In the genomic region with DNA sequence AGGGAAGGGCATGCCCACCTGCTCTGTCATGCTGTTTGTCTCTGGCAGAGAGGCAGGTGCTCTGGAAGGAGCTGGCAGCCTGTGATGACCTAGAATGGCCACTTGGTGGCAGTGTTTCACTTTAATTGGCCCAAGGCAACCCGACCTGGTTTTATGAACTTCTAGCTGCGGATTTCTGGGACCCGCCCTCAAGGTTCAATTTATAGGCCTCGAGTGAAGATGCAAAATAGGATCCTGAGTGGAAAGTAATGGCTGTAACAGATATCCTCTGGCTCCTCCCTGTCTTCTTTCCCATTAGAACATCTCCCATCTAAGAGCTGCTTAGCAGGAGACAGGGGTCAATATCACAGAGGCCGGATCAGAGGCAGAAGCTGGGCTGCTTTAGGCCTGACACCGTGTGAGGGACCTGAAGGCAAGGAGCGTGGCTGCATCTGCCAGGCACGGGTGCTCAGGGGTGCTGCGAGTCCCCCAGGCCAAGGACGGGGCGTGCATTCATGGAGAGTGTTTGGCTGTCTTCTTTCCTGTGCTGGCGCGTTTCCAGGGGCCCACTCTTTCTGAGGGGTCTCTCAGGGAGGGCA, we compare ENCODE assay signal across 1 cellular context.
TF ChIP-seq lines count a peak whose summit lies in the region.

No MANE protein-coding gene starts in this region.

TF ChIP-seq in Ishikawa, 13 proteins besides CTCF, POLR2A, EP300 and RAD21 (continued from another document):
- TF ChIP-seq, protein P1, sequence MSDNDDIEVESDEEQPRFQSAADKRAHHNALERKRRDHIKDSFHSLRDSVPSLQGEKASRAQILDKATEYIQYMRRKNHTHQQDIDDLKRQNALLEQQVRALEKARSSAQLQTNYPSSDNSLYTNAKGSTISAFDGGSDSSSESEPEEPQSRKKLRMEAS (IDR thresholded peaks at IDR 0.05), result no peak
- TF ChIP-seq NFIC (IDR thresholded peaks at IDR 0.05), result no peak
- no peak for TF ChIP-seq ZBTB7A (IDR thresholded peaks at IDR 0.05; ENCODE audit: low read depth)
- TF ChIP-seq CEBPB (IDR thresholded peaks at IDR 0.05), result no peak
